ENCODE assay signal across 9 cellular contexts in the genomic region with DNA sequence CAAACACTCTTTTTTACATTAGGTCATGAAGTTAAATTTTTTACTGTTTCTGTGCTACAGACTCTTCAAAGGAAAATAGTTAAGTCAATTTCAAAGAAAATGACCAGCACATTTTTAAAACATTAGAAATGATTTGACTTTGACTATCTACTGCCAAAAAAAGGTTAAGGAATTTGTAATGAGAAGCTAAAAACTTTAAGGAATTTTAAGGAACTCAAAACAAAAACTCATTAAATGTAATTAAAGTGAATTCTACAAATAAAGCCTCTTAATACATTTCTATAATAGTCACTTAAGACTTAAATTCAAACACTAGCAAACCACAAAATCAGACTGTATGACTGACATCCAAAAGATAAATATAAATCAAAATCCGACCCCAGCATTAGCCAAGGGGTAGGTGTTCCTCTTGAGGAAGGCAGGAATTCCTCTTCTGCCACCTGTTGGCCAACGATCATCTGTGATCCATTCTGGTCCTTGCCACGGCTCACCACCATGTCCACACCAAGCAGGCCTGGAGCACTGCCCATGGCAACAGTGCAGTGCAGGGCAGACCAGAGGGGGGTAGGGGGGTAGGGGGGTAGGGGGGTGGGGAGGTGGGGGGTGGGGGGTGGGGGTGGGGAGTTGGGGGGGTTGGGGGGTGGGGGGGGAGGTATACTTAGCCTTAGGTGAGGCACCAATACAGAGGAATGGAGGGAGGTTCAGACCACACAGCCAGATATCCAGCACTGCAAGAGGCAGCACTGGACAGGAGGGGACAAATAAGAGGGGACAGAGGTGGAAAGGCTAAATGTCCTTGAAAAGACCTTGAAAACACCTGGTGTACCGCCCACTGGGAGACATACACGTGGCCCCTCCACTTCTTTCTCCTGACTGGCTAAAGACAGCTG.
A peak's percentile ranks its signal among the peaks of the same experiment; 100 is the strongest.
DNase-seq lines count a peak whose midpoint lies in the region; ATAC-seq and TF ChIP-seq lines count a peak whose summit lies in the region.
"Had no signal": no experiment of that assay in that cellular context is flagged by ENCODE, and none has a peak within 500 bp of the region (broad histone marks: within the 10 kb centered on the region; RNA-seq: fewer than 3 reads in every experiment).

No MANE protein-coding gene starts in this region.

- TF ChIP-seq CTCF in fibroblast of mammary gland (conservative IDR thresholded peaks at IDR 0.05; ENCODE audit: control insufficient read depth, insufficient read depth, low read depth, low read length): peak; percentile 37

- H3K27me3 Mint-ChIP-seq in activated T-cell treated with anti-CD3 and anti-CD28 coated beads, Interleukin-2, amount 50 U/mL, for 24 hours: no peaks in the 10 kb centered on the region
- H3K27me3 Mint-ChIP-seq: naive thymus-derived CD4-positive, alpha-beta T cell had no signal

- H3K36me3 Mint-ChIP-seq in activated T-cell treated with anti-CD3 and anti-CD28 coated beads, Interleukin-2, amount 50 U/mL, for 24 hours (ENCODE audit: low read depth): peaks cover 60% of the 10 kb centered on the region

- no peak for DNase-seq in activated T-cell treated with anti-CD3 and anti-CD28 coated beads, Interleukin-2, amount 50 U/mL, for 24 hours
- DNase-seq in activated T-cell treated with anti-CD3 and anti-CD28 coated beads for 4 hours: no peak
- peak; percentile 1 for DNase-seq in NCI-H69 (lab: John Stamatoyannopoulos, UW)
- DNase-seq in fibroblast of mammary gland (ENCODE audit: low read depth): peak; percentile 42
- no peak for DNase-seq in NCI-H146 (lab: John Stamatoyannopoulos, UW)

- H3K4me3 Mint-ChIP-seq in activated T-cell treated with anti-CD3 and anti-CD28 coated beads, Interleukin-2, amount 50 U/mL, for 24 hours: peak overlapping the region; percentile 86

- peaks cover 0 to 7% (median 0%) of the 10 kb centered on the region in 5 donors for H3K36me3 ChIP-seq in subcutaneous abdominal adipose tissue (ENCODE audit: control insufficient read depth in 5 of 5, insufficient read depth in 5 of 5, low read length in 5 of 5)

- H3K9me3 Mint-ChIP-seq in activated T-cell treated with anti-CD3 and anti-CD28 coated beads, Interleukin-2, amount 50 U/mL, for 24 hours: no peaks in the 10 kb centered on the region

- H3K9ac ChIP-seq in subcutaneous abdominal adipose tissue (ENCODE audit: low read length in 5 of 5): no peak overlapping the region

- H3K9me3 ChIP-seq in subcutaneous abdominal adipose tissue (ENCODE audit: control insufficient read depth in 5 of 5, low read length in 5 of 5): no peaks in the 10 kb centered on the region

- H3K27me3 ChIP-seq in subcutaneous abdominal adipose tissue (ENCODE audit: control insufficient read depth in 5 of 5, insufficient read depth in 4 of 5, low read length in 5 of 5): no peaks in the 10 kb centered on the region

- peaks cover 0 to 40% (median 39%) of the 10 kb centered on the region in 5 donors for H3K4me1 ChIP-seq in subcutaneous abdominal adipose tissue (ENCODE audit: control insufficient read depth in 5 of 5, insufficient read depth in 5 of 5, low read length in 5 of 5)

- ATAC-seq in HG03280 (IDR thresholded peaks at IDR 0.05; ENCODE audit: unreplicated experiment): no peak
- no peak for ATAC-seq in HG03097 (IDR thresholded peaks at IDR 0.05; ENCODE audit: low FRiP score, unreplicated experiment)
- ATAC-seq: naive thymus-derived CD4-positive, alpha-beta T cell had no signal

- peaks cover 31% of the 10 kb centered on the region for H3K4me1 Mint-ChIP-seq in activated T-cell treated with anti-CD3 and anti-CD28 coated beads, Interleukin-2, amount 50 U/mL, for 24 hours (ENCODE audit: low read depth)

- no peak overlapping the region for H3K27ac ChIP-seq in subcutaneous abdominal adipose tissue (ENCODE audit: low read depth, low read length)

- H3K4me3 ChIP-seq in fibroblast of mammary gland (ENCODE audit: control insufficient read depth, low read depth, low read length): peak overlapping the region; percentile 57
- H3K4me3 ChIP-seq in subcutaneous abdominal adipose tissue (ENCODE audit: low read depth in 1 of 5, low read length in 5 of 5): peak overlapping the region; percentile 61 to 91 (median 82)

- H3K27ac Mint-ChIP-seq in activated T-cell treated with anti-CD3 and anti-CD28 coated beads, Interleukin-2, amount 50 U/mL, for 24 hours: peak overlapping the region; percentile 90

Comparison
In these comparisons a context has a peak if more than half of its experiments do, and no peak if none do; other contexts are left out.
1. DNase-seq: peak in NCI-H69 (single experiment) and fibroblast of mammary gland (single experiment); none in activated T-cell treated with anti-CD3 and anti-CD28 coated beads, Interleukin-2, amount 50 U/mL, for 24 hours (single experiment), activated T-cell treated with anti-CD3 and anti-CD28 coated beads for 4 hours (single experiment) and NCI-H146 (single experiment).